15 cellular contexts compared by ENCODE assay signal in genomic region chr5:79202076-79202475, GRCh38. TPM values are rescaled to one million over a fixed set of nuclear protein-coding genes. Genes with fewer than 3 reads are reported as not detected.
A peak's percentile ranks its signal among the peaks of the same experiment; 100 is the strongest.
DNase-seq lines count a peak whose midpoint lies in the region; TF ChIP-seq lines count a peak whose summit lies in the region.
"Had no signal": no experiment of that assay in that cellular context is flagged by ENCODE, and none has a peak within 500 bp of the region (broad histone marks: within the 10 kb centered on the region; RNA-seq: fewer than 3 reads in every experiment).

No MANE protein-coding gene starts in this region.

- H3K9me3 ChIP-seq in WERI-Rb-1 (ENCODE audit: severe bottlenecking) (no peaks in the 10 kb centered on the region), spleen (no peaks in the 10 kb centered on the region)

- H3K4me3 ChIP-seq in WERI-Rb-1 (ENCODE audit: low read depth, low read length) (no peak overlapping the region), fibroblast of pulmonary artery (replicated peaks; ENCODE audit: low read depth, low read length) (no peak overlapping the region), spleen (no peak overlapping the region)

- peak overlapping the region; percentile 80 for H3K27ac ChIP-seq in WERI-Rb-1
- no peak overlapping the region for H3K27ac ChIP-seq in spleen

- no peak overlapping the region for H3K4me3 Mint-ChIP-seq in glutamatergic neuron (ENCODE audit: unreplicated experiment)
- H3K4me3 Mint-ChIP-seq: natural killer cell treated with Interleukin-12 subunit alpha and Interleukin-12 subunit beta and Interleukin-15 and Interleukin-18, amount 100 ng/mL, for 72 hours had no signal

- H3K36me3 ChIP-seq in WERI-Rb-1 (no peaks in the 10 kb centered on the region; the same call in 1 of the 2 replicates), spleen (no peaks in the 10 kb centered on the region)

- H3K4me1 Mint-ChIP-seq in glutamatergic neuron (ENCODE audit: low read depth, unreplicated experiment): no peaks in the 10 kb centered on the region

- TF ChIP-seq CTCF in WERI-Rb-1 (IDR thresholded peaks at IDR 0.05; ENCODE audit: low read depth, low read length) (no peak), fibroblast of pulmonary artery (IDR thresholded peaks at IDR 0.05; ENCODE audit: low read length, missing control alignments) (no peak), spleen (IDR thresholded peaks at IDR 0.05 in 8 of 11, conservative IDR thresholded peaks at IDR 0.05 in 3 of 11) (no peak), glutamatergic neuron (IDR thresholded peaks at IDR 0.05; ENCODE audit: partially characterized antibody, unreplicated experiment) (no peak)

- TF ChIP-seq POLR2A in spleen (IDR thresholded peaks at IDR 0.05): no peak

- DNase-seq in HPDE6-E6E7 (ENCODE audit: extremely low spot score) (peak; percentile 56), WERI-Rb-1 (no peak), fibroblast of pulmonary artery (ENCODE audit: low read depth) (peak; percentile 83), stromal cell of bone marrow (ENCODE audit: low read depth) (peak; percentile 55), NCI-H1694 treated with DMSO at 0.1 percent for 48 hours (lab: John Stamatoyannopoulos, UW) (no peak), spleen (no peak), glutamatergic neuron (no peak)
- DNase-seq: activated CD4-positive, alpha-beta T cell treated with anti-CD3 and anti-CD28 coated beads, Interleukin-2, amount 50 U/mL, for 1 hour; effector CD4-positive, alpha-beta T cell; GDM1; NCI-H187; NCI-H526 treated with DMSO at 0.1 percent for 48 hours; right cardiac atrium; stimulated activated naive CD8-positive, alpha-beta T cell treated with anti-CD3 and anti-CD28 coated beads, Interleukin-15, Interleukin-2, amounts not matched to agents 100 U/mL and 50 U/mL, for 24 hours had no signal

- no peaks in the 10 kb centered on the region for H3K27me3 Mint-ChIP-seq in glutamatergic neuron (ENCODE audit: unreplicated experiment)
- H3K27me3 Mint-ChIP-seq: natural killer cell treated with Interleukin-12 subunit alpha and Interleukin-12 subunit beta and Interleukin-15 and Interleukin-18, amount 100 ng/mL, for 72 hours had no signal

- no peaks in the 10 kb centered on the region for H3K9me3 Mint-ChIP-seq in glutamatergic neuron (ENCODE audit: unreplicated experiment)
- H3K9me3 Mint-ChIP-seq: natural killer cell treated with Interleukin-12 subunit alpha and Interleukin-12 subunit beta and Interleukin-15 and Interleukin-18, amount 100 ng/mL, for 72 hours had no signal

- no peaks in the 10 kb centered on the region for H3K36me3 Mint-ChIP-seq in glutamatergic neuron (ENCODE audit: unreplicated experiment)
- H3K36me3 Mint-ChIP-seq: natural killer cell treated with Interleukin-12 subunit alpha and Interleukin-12 subunit beta and Interleukin-15 and Interleukin-18, amount 100 ng/mL, for 72 hours had no signal

- intact Hi-C loops in spleen (cut with DNase I; ENCODE audit: low total_unique reads): no loop called here

- H3K27me3 ChIP-seq in WERI-Rb-1 (ENCODE audit: insufficient read depth, low read depth, severe bottlenecking) (no peaks in the 10 kb centered on the region), spleen (replicated peaks in 1 of 7) (no peaks in the 10 kb centered on the region)

- H3K4me1 ChIP-seq in spleen: no peaks in the 10 kb centered on the region

- H3K27ac Mint-ChIP-seq in glutamatergic neuron (ENCODE audit: unreplicated experiment): no peak overlapping the region
- H3K27ac Mint-ChIP-seq: natural killer cell treated with Interleukin-12 subunit alpha and Interleukin-12 subunit beta and Interleukin-15 and Interleukin-18, amount 100 ng/mL, for 72 hours had no signal

RNA-seq across cellular contexts. Expression of gene JMY, which starts 33.9 kb away (rescaled TPM):
- 10 to 100 TPM in 6 of 7 donors, 1 to 10 TPM in 1; 7.8 to 19.6 (median 12.5) TPM for total RNA-seq in spleen
- polyA plus RNA-seq in spleen: 1 to 10 TPM; 2.0 to 2.5 (median 2.5) TPM
- 22.2 TPM for total RNA-seq in glutamatergic neuron (ENCODE audit: unreplicated experiment)

Comparison
In these comparisons a context has a peak if more than half of its experiments do, and no peak if none do; other contexts are left out.
1. DNase-seq: peak in HPDE6-E6E7 (single experiment), fibroblast of pulmonary artery (single experiment) and stromal cell of bone marrow (single experiment); none in WERI-Rb-1 (single experiment), NCI-H1694 treated with DMSO at 0.1 percent for 48 hours (single experiment), spleen (single experiment) and glutamatergic neuron (single experiment).